8 cellular contexts compared by ENCODE assay signal in the genomic region with DNA sequence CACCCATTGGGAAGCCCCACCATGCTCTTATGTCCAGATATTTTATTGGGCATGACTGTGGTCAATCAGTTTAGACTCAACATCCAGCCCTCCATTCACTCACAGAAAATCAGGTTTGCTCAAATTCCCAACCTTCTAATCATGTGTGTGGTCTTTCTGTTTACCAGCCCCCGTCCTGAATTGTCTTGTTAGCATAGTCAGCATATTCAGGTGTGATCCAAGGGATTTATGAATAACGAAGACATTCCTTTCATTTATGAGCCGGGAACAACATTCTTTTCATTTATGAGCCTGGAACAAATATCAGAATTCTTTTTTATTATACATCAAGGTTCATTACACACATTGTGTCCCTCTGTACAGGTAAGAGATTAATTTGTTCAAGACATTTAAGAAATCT.
"Had no signal": no experiment of that assay in that cellular context is flagged by ENCODE, and none has a peak within 500 bp of the region (broad histone marks: within the 10 kb centered on the region; RNA-seq: fewer than 3 reads in every experiment).

No MANE protein-coding gene starts in this region.

- FAIRE-seq: G401.6, GM12878, GM12891, GM12892, GM18507, GM19239 had no signal

- ATAC-seq: GM12878 had no signal

- H3K4me3 ChIP-seq: GM12878 had no signal

- DNase-seq: GDM1, GF-D8 had no signal
